Comparison of ENCODE assay signal across 1 cellular context in genomic region chr2:231786177-231786916, GRCh38.
TF ChIP-seq lines count a peak whose summit lies in the region.

COPS7B (plus strand) TSS chr2:231786445; CDS start chr2:231788571, 2,126 bp downstream.

TF ChIP-seq in GM12878, 131 proteins besides CTCF, POLR2A, EP300 and RAD21 (continued from another document and continues in another):
- TF ChIP-seq STAT1 (conservative IDR thresholded peaks at IDR 0.05) (peak; percentile 68; the same call in 1 of the 2 replicates), SMC3 (IDR thresholded peaks at IDR 0.05; ENCODE audit: borderline replicate concordance, low read length) (peak; percentile 34; the same call in 1 of the 2 replicates), RELB (IDR thresholded peaks at IDR 0.05; ENCODE audit: low read depth) (peak; percentile 100), KLF5 (IDR thresholded peaks at IDR 0.05; ENCODE audit: partially characterized antibody) (peak; percentile 63), CBFB (IDR thresholded peaks at IDR 0.05; ENCODE audit: low read depth) (peak; percentile 77), MYC (IDR thresholded peaks at IDR 0.05; ENCODE audit: insufficient read depth, insufficient read length, insufficient replicate concordance, low read length, severe bottlenecking) (no peak), HDAC2 (IDR thresholded peaks at IDR 0.05) (peak; percentile 97), ZBTB40 (IDR thresholded peaks at IDR 0.05; ENCODE audit: borderline replicate concordance) (peak; percentile 98), POLR2AphosphoS5 (IDR thresholded peaks at IDR 0.05; ENCODE audit: low read length) (no peak), ZNF24 (IDR thresholded peaks at IDR 0.05) (peak; percentile 84), MYB (IDR thresholded peaks at IDR 0.05; ENCODE audit: borderline replicate concordance, low read depth, low read length) (no peak), CREB1 (IDR thresholded peaks at IDR 0.05; ENCODE audit: low read depth) (peak; percentile 82), JUND (IDR thresholded peaks at IDR 0.05; ENCODE audit: low read depth, low read length) (0 out of 2 replicates have a peak, but pooled peaks have one; percentile 57), ZBTB11 (CRISPR knock-in tag; IDR thresholded peaks at IDR 0.05) (peak; percentile 99), SPI1 (IDR thresholded peaks at IDR 0.05; ENCODE audit: borderline replicate concordance, insufficient read depth, low read depth, low read length) (peak; percentile 86; the same call in 1 of the 2 replicates), ZSCAN29 (IDR thresholded peaks at IDR 0.05) (peak; percentile 83; the same call in 1 of the 2 replicates), RAD51 (IDR thresholded peaks at IDR 0.05) (no peak), BCL3 (IDR thresholded peaks at IDR 0.05; ENCODE audit: borderline replicate concordance, insufficient read depth, low read depth, low read length, poor library complexity, severe bottlenecking) (peak; percentile 62), EZH2 (IDR thresholded peaks at IDR 0.05; ENCODE audit: borderline replicate concordance, control insufficient read depth, low read depth, low read length) (no peak), GATAD2B (conservative IDR thresholded peaks at IDR 0.05; ENCODE audit: low read depth) (peak; percentile 72; the same call in 1 of the 2 replicates), YY1 (IDR thresholded peaks at IDR 0.05; ENCODE audit: low read depth, low read length) (peak; percentile 98), BCLAF1 (IDR thresholded peaks at IDR 0.05) (no peak), MTA2 (IDR thresholded peaks at IDR 0.05; ENCODE audit: low read depth) (no peak), NRF1 (conservative IDR thresholded peaks at IDR 0.05; ENCODE audit: low read depth, low read length) (no peak), NKRF (conservative IDR thresholded peaks at IDR 0.05) (peak; percentile 76), ELK1 (IDR thresholded peaks at IDR 0.05; ENCODE audit: low read depth, low read length) (peak; percentile 83), BHLHE40 (IDR thresholded peaks at IDR 0.05; ENCODE audit: borderline replicate concordance in 1 of 2, low read depth in 2 of 2, low read length in 1 of 2) (peak; percentile 98 to 99), PML (IDR thresholded peaks at IDR 0.05; ENCODE audit: low read length) (peak; percentile 66; the same call in 1 of the 2 replicates), NR2F1 (conservative IDR thresholded peaks at IDR 0.05) (peak; percentile 55; the same call in 1 of the 2 replicates), CREM (IDR thresholded peaks at IDR 0.05; ENCODE audit: low read depth) (peak; percentile 84), JUNB (IDR thresholded peaks at IDR 0.05) (no peak), IRF5 (IDR thresholded peaks at IDR 0.05; ENCODE audit: borderline replicate concordance) (no peak), RCOR1 (conservative IDR thresholded peaks at IDR 0.05; ENCODE audit: low read depth, low read length) (0 out of 2 replicates have a peak, but pooled peaks have one; percentile 68), TCF3 (IDR thresholded peaks at IDR 0.05; ENCODE audit: borderline replicate concordance, insufficient read depth, low read depth, low read length) (peak; percentile 85), FOXK2 (IDR thresholded peaks at IDR 0.05) (peak; percentile 67; the same call in 1 of the 2 replicates), ATF7 (IDR thresholded peaks at IDR 0.05; ENCODE audit: low read depth) (0 out of 2 replicates have a peak, but pooled peaks have one; percentile 8), BRCA1 (IDR thresholded peaks at IDR 0.05; ENCODE audit: low read depth, low read length) (no peak), SKIL (IDR thresholded peaks at IDR 0.05; ENCODE audit: low read depth, poor library complexity, severe bottlenecking) (no peak)
